1 cellular context compared by ENCODE assay signal in the genomic region with DNA sequence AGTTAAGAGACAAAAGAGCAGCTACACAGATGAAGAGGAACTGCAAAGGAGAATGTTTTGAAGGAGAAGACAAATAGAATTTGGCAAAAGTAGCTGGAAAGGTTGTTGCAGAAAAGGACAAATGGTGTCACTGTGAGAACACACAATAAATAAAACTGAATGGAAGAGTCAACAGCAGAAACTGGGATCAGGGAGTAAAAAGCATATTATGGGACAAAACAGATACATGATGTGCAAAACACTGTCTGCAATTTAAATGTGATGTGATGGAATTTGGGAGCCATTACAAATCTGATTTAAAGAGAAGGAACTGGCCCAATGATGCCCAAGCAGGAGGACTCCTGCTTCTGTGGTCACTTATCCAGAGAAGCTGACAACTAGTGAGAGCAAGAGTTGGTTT.
TF ChIP-seq lines count a peak whose summit lies in the region.

No MANE protein-coding gene starts in this region.

TF ChIP-seq in IMR-90, 13 proteins besides CTCF, POLR2A, EP300 and RAD21 (continued from another document):
- TF ChIP-seq, protein P1, sequence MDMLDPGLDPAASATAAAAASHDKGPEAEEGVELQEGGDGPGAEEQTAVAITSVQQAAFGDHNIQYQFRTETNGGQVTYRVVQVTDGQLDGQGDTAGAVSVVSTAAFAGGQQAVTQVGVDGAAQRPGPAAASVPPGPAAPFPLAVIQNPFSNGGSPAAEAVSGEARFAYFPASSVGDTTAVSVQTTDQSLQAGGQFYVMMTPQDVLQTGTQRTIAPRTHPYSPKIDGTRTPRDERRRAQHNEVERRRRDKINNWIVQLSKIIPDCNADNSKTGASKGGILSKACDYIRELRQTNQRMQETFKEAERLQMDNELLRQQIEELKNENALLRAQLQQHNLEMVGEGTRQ (IDR thresholded peaks at IDR 0.05; ENCODE audit: low read depth, low read length) = no peak
- TF ChIP-seq BHLHE40 (IDR thresholded peaks at IDR 0.05; ENCODE audit: low read depth, low read length) (no peak), MAFK (IDR thresholded peaks at IDR 0.05; ENCODE audit: low read depth, low read length) (no peak), CEBPB (IDR thresholded peaks at IDR 0.05; ENCODE audit: low read depth, low read length) (no peak), SMC3 (IDR thresholded peaks at IDR 0.05; ENCODE audit: low read depth, low read length) (no peak), FOS (IDR thresholded peaks at IDR 0.05; ENCODE audit: low read depth, low read length) (no peak), MXI1 (IDR thresholded peaks at IDR 0.05; ENCODE audit: borderline replicate concordance, low read depth, low read length) (no peak), MAZ (IDR thresholded peaks at IDR 0.05; ENCODE audit: borderline replicate concordance, low read depth, low read length) (no peak), NFE2L2 (IDR thresholded peaks at IDR 0.05; ENCODE audit: low read depth, low read length) (no peak), RFX5 (IDR thresholded peaks at IDR 0.05; ENCODE audit: low read depth, low read length) (no peak), CHD1 (IDR thresholded peaks at IDR 0.05; ENCODE audit: low read depth, low read length) (no peak)
- TF ChIP-seq, protein P2, sequence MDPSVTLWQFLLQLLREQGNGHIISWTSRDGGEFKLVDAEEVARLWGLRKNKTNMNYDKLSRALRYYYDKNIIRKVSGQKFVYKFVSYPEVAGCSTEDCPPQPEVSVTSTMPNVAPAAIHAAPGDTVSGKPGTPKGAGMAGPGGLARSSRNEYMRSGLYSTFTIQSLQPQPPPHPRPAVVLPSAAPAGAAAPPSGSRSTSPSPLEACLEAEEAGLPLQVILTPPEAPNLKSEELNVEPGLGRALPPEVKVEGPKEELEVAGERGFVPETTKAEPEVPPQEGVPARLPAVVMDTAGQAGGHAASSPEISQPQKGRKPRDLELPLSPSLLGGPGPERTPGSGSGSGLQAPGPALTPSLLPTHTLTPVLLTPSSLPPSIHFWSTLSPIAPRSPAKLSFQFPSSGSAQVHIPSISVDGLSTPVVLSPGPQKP (IDR thresholded peaks at IDR 0.05; ENCODE audit: borderline replicate concordance, low read depth, low read length) = no peak
